In genomic region chr6:150891886-150892485, GRCh38 we compare ENCODE assay signal across 8 cellular contexts. TPM values are rescaled to one million over a fixed set of nuclear protein-coding genes. Genes with fewer than 3 reads are reported as not detected.
DNase-seq lines count a peak whose midpoint lies in the region; ATAC-seq, FAIRE-seq and TF ChIP-seq lines count a peak whose summit lies in the region.

No MANE protein-coding gene starts in this region.

- TF ChIP-seq CTCF in A549 (IDR thresholded peaks at IDR 0.05): peak; percentile 71
- TF ChIP-seq CTCF in GM13977 (IDR thresholded peaks at IDR 0.05; ENCODE audit: extremely low read depth, insufficient read depth, missing control alignments): peak; percentile 87
- TF ChIP-seq CTCF in IMR-90 (conservative IDR thresholded peaks at IDR 0.05; ENCODE audit: low read depth, low read length): peak; percentile 77
- TF ChIP-seq CTCF in PC-9 (conservative IDR thresholded peaks at IDR 0.05): peak; percentile 86
- TF ChIP-seq CTCF in foreskin fibroblast (IDR thresholded peaks at IDR 0.05; ENCODE audit: low read depth, low read length): peak; percentile 81
- peak in 1 of 3 donors; percentile 5 for TF ChIP-seq CTCF in omental fat pad (IDR thresholded peaks at IDR 0.05)
- TF ChIP-seq CTCF in tibial nerve (IDR thresholded peaks at IDR 0.05): peak; percentile 73 to 88 (median 83)

- peak; percentile 76 to 82 for ATAC-seq in A549
- peak; percentile 83 for ATAC-seq in IMR-90 (ENCODE audit: low read depth)
- ATAC-seq in omental fat pad (ENCODE audit: low FRiP score): peak; percentile 67

- H3K9ac ChIP-seq in IMR-90 (ENCODE audit: low read depth, low read length): no peak overlapping the region; the same call in 1 of the 2 replicates

- no peaks in the 10 kb centered on the region for H3K27me3 ChIP-seq in IMR-90 (ENCODE audit: control insufficient read depth, insufficient read depth, low read length)
- no peaks in the 10 kb centered on the region for H3K27me3 ChIP-seq in PC-9 (ENCODE audit: insufficient read depth, low read depth)
- H3K27me3 ChIP-seq in tibial nerve: no peaks in the 10 kb centered on the region

- H3K23ac ChIP-seq in IMR-90 (ENCODE audit: low read depth, low read length): no peak overlapping the region

- H3K56ac ChIP-seq in IMR-90 (ENCODE audit: extremely low read depth, insufficient read depth, low read length): no peak overlapping the region

- H3K36me3 ChIP-seq in IMR-90 (ENCODE audit: control insufficient read depth, insufficient read depth, low read length) (peaks cover 50% of the 10 kb centered on the region), PC-9 (ENCODE audit: low read depth) (peaks cover 29% of the 10 kb centered on the region), tibial nerve (peaks cover 0 to 29% (median 0%) of the 10 kb centered on the region in 3 donors)

- H2BK15ac ChIP-seq in IMR-90 (ENCODE audit: low read depth, low read length): no peak overlapping the region

- TF ChIP-seq POLR2A in A549 (IDR thresholded peaks at IDR 0.05; ENCODE audit: low read length): no peak
- TF ChIP-seq POLR2A in IMR-90 (IDR thresholded peaks at IDR 0.05; ENCODE audit: low read depth, low read length): no peak
- no peak for TF ChIP-seq POLR2A in tibial nerve (IDR thresholded peaks at IDR 0.05)

- WGBS in A549 (ENCODE audit: missing lambda C conversion rate): 18% methylated on average over 7 of the region's 7 CpGs
- 0% methylated on average over 2 of the region's 7 CpGs; no CpG with 5 or more reads in 1 of the 2 experiments for WGBS in IMR-90 (ENCODE audit: extremely low coverage in 2 of 2, insufficient read length in 1 of 2), 2 experiments
- WGBS in tibial nerve, 2 donors: 15 to 19% methylated on average over 7 of the region's 7 CpGs

- H3K79me1 ChIP-seq in IMR-90 (ENCODE audit: low read depth in 1 of 2, low read length in 2 of 2): peaks cover 45 to 53% of the 10 kb centered on the region in 2 experiments

- peaks cover 7% of the 10 kb centered on the region; the same call in 1 of the 2 replicates for H3K9me1 ChIP-seq in IMR-90 (ENCODE audit: insufficient read depth, low read length)

- H4K20me1 ChIP-seq in IMR-90 (ENCODE audit: insufficient read depth, low read length) (peaks cover 7% of the 10 kb centered on the region), PC-9 (ENCODE audit: insufficient read depth) (peaks cover 11% of the 10 kb centered on the region; the same call in 1 of the 2 replicates)

- peak overlapping the region; percentile 25; the same call in 1 of the 2 replicates for H4K5ac ChIP-seq in IMR-90 (ENCODE audit: low read depth, low read length)

- no peak overlapping the region for H3K4ac ChIP-seq in IMR-90 (ENCODE audit: low read depth, low read length)

- no peak overlapping the region; the same call in 1 of the 2 replicates for H3K18ac ChIP-seq in IMR-90 (ENCODE audit: low read depth, low read length)

- H2BK5ac ChIP-seq in IMR-90 (ENCODE audit: low read depth, low read length, poor library complexity, severe bottlenecking): peak overlapping the region; percentile 52

- no peak for TF ChIP-seq EP300 in A549 (IDR thresholded peaks at IDR 0.05)
- peak in 1 of 2 donors; percentile 73 for TF ChIP-seq EP300 in tibial nerve (IDR thresholded peaks at IDR 0.05)

- CTCF ChIA-PET in A549 (lab: Yijun Ruan, JAX) (interaction anchor here (0.6 to 8.3 kb wide), 39 partner anchors 9 to 481 kb away, joined by 3 to 90 read pairs (median 5); partner anchors contain the start of gene MTHFD1L), IMR-90 (lab: Yijun Ruan, JAX) (interaction anchor here (0.6 to 4.9 kb wide), 26 partner anchors 10 to 587 kb away, joined by 3 to 55 read pairs (median 4); partner anchors contain the start of gene MTHFD1L), PC-9 (lab: Charles Lee) (interaction anchor here (1.1 to 1.4 kb wide), 3 partner anchors 19 to 442 kb away, joined by 3 to 16 read pairs (median 8); no protein-coding TSS in a partner anchor)

- in situ Hi-C loops in GM13977 (cut with MboI; ENCODE audit: low pct_unique_long_range_greater_than_20kb, low sequenced_read_pairs, unreplicated experiment): no loop called here
- in situ Hi-C loops in IMR-90 (cut with MboI; ENCODE audit: low sequenced_read_pairs): loop anchor here (5.0 kb wide), 1 partner anchor 440 kb away; no protein-coding TSS in a partner anchor

- POLR2A ChIA-PET in A549 (lab: Yijun Ruan, JAX): interaction anchor here (1.1 to 1.2 kb wide), 2 partner anchors 432 to 443 kb away, joined by 3 to 9 read pairs; no protein-coding TSS in a partner anchor
- POLR2A ChIA-PET in IMR-90 (lab: Charles Lee; ENCODE audit: unreplicated experiment): no interaction called here
- POLR2A ChIA-PET in PC-9 (lab: Charles Lee; ENCODE audit: unreplicated experiment): interaction anchor here (0.6 kb wide), 2 partner anchors 15 to 1154 kb away, joined by 3 to 4 read pairs; no protein-coding TSS in a partner anchor

- H2AFZ ChIP-seq in IMR-90 (replicated peaks; ENCODE audit: low read length, poor library complexity) (no peak overlapping the region), PC-9 (no peak overlapping the region)

- intact Hi-C loops in IMR-90 (cut with micrococcal nuclease) (loop anchor here (1.0 to 10.0 kb wide), 5 partner anchors 120 to 500 kb away; partner anchors contain the start of gene ZBTB2), PC-9 (cut with micrococcal nuclease; ENCODE audit: unreplicated experiment) (loop anchor here (1.0 to 5.0 kb wide), 2 partner anchors 120 to 443 kb away; no protein-coding TSS in a partner anchor)

- H3F3A ChIP-seq in PC-9 (ENCODE audit: insufficient read depth, low read depth): peaks cover 36% of the 10 kb centered on the region; the same call in 1 of the 2 replicates

- H3K9me3 ChIP-seq in A549: no peaks in the 10 kb centered on the region
- H3K9me3 ChIP-seq in IMR-90 (ENCODE audit: control insufficient read depth, insufficient read depth, low read length): no peaks in the 10 kb centered on the region
- no peaks in the 10 kb centered on the region for H3K9me3 ChIP-seq in PC-9 (ENCODE audit: insufficient read depth, low read depth)
- no peaks in the 10 kb centered on the region for H3K9me3 ChIP-seq in tibial nerve

- peak; percentile 81 for TF ChIP-seq RAD21 in A549 (conservative IDR thresholded peaks at IDR 0.05 in 1 of 2, IDR thresholded peaks at IDR 0.05 in 1 of 2)
- peak; percentile 78 for TF ChIP-seq RAD21 in IMR-90 (IDR thresholded peaks at IDR 0.05; ENCODE audit: low read length)

- H2AK9ac ChIP-seq in IMR-90 (replicated peaks; ENCODE audit: low read depth, low read length, poor library complexity): no peak overlapping the region

- no peak for FAIRE-seq in A549 (lab: Jason Lieb, UNC)

- peak overlapping the region; percentile 9 to 37; a peak in 2 of 4 replicates for H4K8ac ChIP-seq in IMR-90 (ENCODE audit: low read depth in 2 of 2, low read length in 2 of 2)

- peaks cover 10% of the 10 kb centered on the region for H3K79me2 ChIP-seq in PC-9 (ENCODE audit: low read depth)

- H3K9me2 ChIP-seq in PC-9 (ENCODE audit: insufficient read depth): no peaks in the 10 kb centered on the region

- H2BK120ac ChIP-seq in IMR-90 (ENCODE audit: low read depth, low read length): 0 out of 2 replicates have a peak overlapping the region, but pooled peaks have one; percentile 65

- dilution Hi-C loops in IMR-90 (cut with HindIII; ENCODE audit: low sequenced_read_pairs, unreplicated experiment): no loop called here

- H3K4me1 ChIP-seq in A549 (peaks cover 17% of the 10 kb centered on the region), IMR-90 (ENCODE audit: control insufficient read depth, insufficient read depth, low read length) (peaks cover 13% of the 10 kb centered on the region), PC-9 (replicated peaks; ENCODE audit: insufficient read depth) (peaks cover 23% of the 10 kb centered on the region), tibial nerve (peaks cover 0 to 26% (median 10%) of the 10 kb centered on the region in 4 donors)

- no peak overlapping the region for H2BK20ac ChIP-seq in IMR-90 (ENCODE audit: low read depth, low read length)

- H3K4me2 ChIP-seq in A549 (no peak overlapping the region), IMR-90 (ENCODE audit: low read depth, low read length) (no peak overlapping the region), PC-9 (no peak overlapping the region)

- peak; percentile 14 to 73 for DNase-seq in A549 (ENCODE audit: low read depth in 1 of 2, low spot score in 1 of 2)
- peak; percentile 35 for DNase-seq in GM13977 (ENCODE audit: low spot score)
- peak; percentile 88 for DNase-seq in IMR-90
- peak; percentile 58 to 62 for DNase-seq in PC-9
- peak; percentile 13 to 21 for DNase-seq in activated T-helper 1 cell treated with anti-CD3 and anti-CD28 coated beads, Interleukin-2, amount 50 U/mL, for 16 hours (ENCODE audit: low read depth in 1 of 2, low spot score in 1 of 2)
- DNase-seq in foreskin fibroblast: peak; percentile 69 to 90
- DNase-seq in omental fat pad (ENCODE audit: low spot score): peak; percentile 51
- DNase-seq in tibial nerve (ENCODE audit: low spot score in 2 of 2): peak; percentile 62 to 84

- no peak overlapping the region for H3K14ac ChIP-seq in IMR-90 (replicated peaks; ENCODE audit: low read depth, low read length)

- no peak overlapping the region for H3K4me3 ChIP-seq in A549
- no peak overlapping the region for H3K4me3 ChIP-seq in IMR-90 (ENCODE audit: insufficient read depth, low read depth, low read length)
- no peak overlapping the region for H3K4me3 ChIP-seq in PC-9
- H3K4me3 ChIP-seq in foreskin fibroblast (ENCODE audit: low read depth in 1 of 2, low read length in 2 of 2): no peak overlapping the region
- H3K4me3 ChIP-seq in tibial nerve: no peak overlapping the region

- peak overlapping the region; percentile 29 to 64; a peak in 4 of 6 replicates for H3K27ac ChIP-seq in A549
- peak overlapping the region; percentile 83; the same call in 1 of the 2 replicates for H3K27ac ChIP-seq in IMR-90 (ENCODE audit: insufficient read depth, low read length)
- no peak overlapping the region for H3K27ac ChIP-seq in PC-9
- peak overlapping the region in 1 of 4 donors; percentile 51 for H3K27ac ChIP-seq in tibial nerve

- H2AK5ac ChIP-seq in IMR-90 (ENCODE audit: low read depth, low read length): 0 out of 2 replicates have a peak overlapping the region, but pooled peaks have one; percentile 10

- no peak overlapping the region for H4K91ac ChIP-seq in IMR-90 (ENCODE audit: insufficient read depth, low read depth, low read length)

- no TSS peak for BruUV-seq in IMR-90 (replicated peaks; lab: Mats Ljungman, UMichigan)
- no TSS peak for BruUV-seq in PC-9 (replicated peaks; lab: Mats Ljungman, UMichigan)

RNA-seq across cellular contexts. Expression of gene MTHFD1L, which starts 26.5 kb away (rescaled TPM):
- polyA plus RNA-seq in A549 (2011; rRNA removed) (58.5 and 63.2 TPM in 2 replicates), A549 (2017; fragmentation: RNase III; extraction: RNeasy Plus Mini Kit Qiagen cat#74134 plus additional on column Dnase treatment) (27.2 to 32.0 TPM (median 30.8 TPM) in 3 replicates), IMR-90 (2012; rRNA removed) (39.0 and 43.5 TPM in 2 replicates)
- 18.7 and 19.6 TPM in 2 replicates for polyA plus RNA-seq in A549 (2012; cell fraction: cytosol; rRNA removed)
- 18.0 and 26.1 TPM in 2 replicates for polyA plus RNA-seq in A549 (2012; cell fraction: nucleus; rRNA removed)
- polyA minus RNA-seq in A549 (2011; rRNA and poly(A)+ RNA removed): 54.4 and 56.6 TPM in 2 replicates
- total RNA-seq in IMR-90 (2012; rRNA removed) (53.2 and 53.9 TPM in 2 replicates), PC-9 (2021) (53.3 and 65.8 TPM in 2 replicates), omental fat pad (10 to 100 TPM in 3 of 4 donors, 1 to 10 TPM in 1; 4.7 to 45.9 (median 24.0) TPM), tibial nerve (10 to 100 TPM in 3 of 4 donors, 1 to 10 TPM in 1; 8.4 to 35.1 (median 13.1) TPM)
- polyA plus RNA-seq in IMR-90 (2012; cell fraction: cytosol; rRNA removed): 21.0 and 28.9 TPM in 2 replicates
- polyA plus RNA-seq in IMR-90 (2012; cell fraction: nucleus; rRNA removed; ENCODE audit: low replicate concordance): 25.2 and 89.7 TPM in 2 replicates

Comparison
In these comparisons a context has a peak if more than half of its experiments do, and no peak if none do; other contexts are left out.
1. DNase-seq: peak in every context shown above with its lines; median percentile 88 in IMR-90; 80 in foreskin fibroblast; 73 in tibial nerve; 60 in PC-9; 51 in omental fat pad; 44 in A549; 35 in GM13977; 17 in activated T-helper 1 cell treated with anti-CD3 and anti-CD28 coated beads, Interleukin-2, amount 50 U/mL, for 16 hours.